In genomic region chr15:90839187-90840071, GRCh38 we compare ENCODE assay signal across 8 cellular contexts. TPM values are rescaled to one million over a fixed set of nuclear protein-coding genes. Genes with fewer than 3 reads are reported as not detected.
DNase-seq lines count a peak whose midpoint lies in the region; ATAC-seq and TF ChIP-seq lines count a peak whose summit lies in the region.

No MANE protein-coding gene starts in this region.

- H3K4me3 Mint-ChIP-seq in activated naive CD8-positive, alpha-beta T cell: peak overlapping the region; percentile 40

- H3K27ac ChIP-seq in testis: no peak overlapping the region

- WGBS in testis, 2 donors: 72 to 75% methylated on average over 15 to 19 of the region's 19 CpGs

- TF ChIP-seq POLR2A in GM18505 (IDR thresholded peaks at IDR 0.05; ENCODE audit: borderline replicate concordance, extremely low read depth, insufficient read depth, insufficient read length): peak; percentile 72
- no peak for TF ChIP-seq POLR2A in testis (IDR thresholded peaks at IDR 0.05)

- no peaks in the 10 kb centered on the region for H3K9me3 ChIP-seq in testis

- DNase-seq in LNCaP clone FGC (ENCODE audit: low read depth) (peak; percentile 49), left colon (peak; percentile 78 to 82), ureter (ENCODE audit: low spot score) (peak; percentile 66), testis (no peak)

- TF ChIP-seq CTCF in LNCaP clone FGC (IDR thresholded peaks at IDR 0.05; ENCODE audit: control insufficient read depth, extremely low read depth, insufficient read depth): no peak
- TF ChIP-seq CTCF in testis (IDR thresholded peaks at IDR 0.05): no peak

- H3K27me3 Mint-ChIP-seq in activated naive CD8-positive, alpha-beta T cell: no peaks in the 10 kb centered on the region

- intact Hi-C loops in left colon (cut with DNase I, micrococcal nuclease): no loop called here
- intact Hi-C loops in testis (cut with DNase I; ENCODE audit: low total_unique reads): no loop called here

- H3K36me3 Mint-ChIP-seq in activated naive CD8-positive, alpha-beta T cell: no peaks in the 10 kb centered on the region

- H3K4me1 ChIP-seq in testis: no peaks in the 10 kb centered on the region

- ATAC-seq in GM18505 (IDR thresholded peaks at IDR 0.05; ENCODE audit: unreplicated experiment) (peak; percentile 83), GM21619 (IDR thresholded peaks at IDR 0.05; ENCODE audit: unreplicated experiment) (peak; percentile 66), left colon (peak; percentile 96), GM18520 (IDR thresholded peaks at IDR 0.05; ENCODE audit: unreplicated experiment) (no peak)

- no peaks in the 10 kb centered on the region for H3K9me3 Mint-ChIP-seq in activated naive CD8-positive, alpha-beta T cell (ENCODE audit: low read depth)

- H3K4me1 Mint-ChIP-seq in activated naive CD8-positive, alpha-beta T cell (ENCODE audit: low read depth): peaks cover 35% of the 10 kb centered on the region

- H3K27me3 ChIP-seq in testis: no peaks in the 10 kb centered on the region

- no peak overlapping the region for H3K27ac Mint-ChIP-seq in activated naive CD8-positive, alpha-beta T cell

- H3K4me3 ChIP-seq in LNCaP clone FGC (ENCODE audit: low read depth, low read length) (peak overlapping the region; percentile 28), testis (no peak overlapping the region)

- H3K36me3 ChIP-seq in testis (ENCODE audit: low read depth, missing control alignments): no peaks in the 10 kb centered on the region

RNA-seq across cellular contexts. Expression of gene FURIN, which starts 29.0 kb away (rescaled TPM):
- 100 to 1,000 TPM in 1 of 2 donors, 10 to 100 TPM in 1; 74.0 to 101 TPM for total RNA-seq in left colon
- 41.3 TPM for total RNA-seq in ureter
- total RNA-seq in testis: 10 to 100 TPM; 23.1 to 32.1 TPM
- polyA plus RNA-seq in testis (ENCODE audit: insufficient read depth, low read depth, low replicate concordance): 21.5 TPM

RNA-seq across cellular contexts. Expression of gene FES, which starts 44.9 kb away (rescaled TPM):
- total RNA-seq in left colon: 1 to 10 TPM; 5.1 to 10.0 TPM
- total RNA-seq in ureter: 36.2 TPM
- total RNA-seq in testis: 10 to 100 TPM; 18.6 to 23.1 TPM
- 14.4 TPM for polyA plus RNA-seq in testis (ENCODE audit: insufficient read depth, low read depth, low replicate concordance)
